Comparison of ENCODE assay signal across 21 cellular contexts in genomic region chr12:53645191-53645590, GRCh38.
"Had no signal": no experiment of that assay in that cellular context is flagged by ENCODE, and none has a peak within 500 bp of the region (broad histone marks: within the 10 kb centered on the region; RNA-seq: fewer than 3 reads in every experiment).

No MANE protein-coding gene starts in this region.

- DNase-seq: activated CD4-positive, alpha-beta T cell treated with anti-CD3 and anti-CD28 coated beads for 36 hours; activated CD4-positive, alpha-beta T cell treated with anti-CD3 and anti-CD28 coated beads, Interleukin-2, amount 50 U/mL, for 48 hours; activated naive CD4-positive, alpha-beta T cell; activated naive CD8-positive, alpha-beta T cell treated with anti-CD3 and anti-CD28 coated beads for 36 hours; activated T-cell treated with anti-CD3 and anti-CD28 coated beads for 4 hours; amygdala; cortex of kidney; effector CD8-positive, alpha-beta T cell; foreskin fibroblast; mesendoderm; naive thymus-derived CD4-positive, alpha-beta T cell; psoas muscle; right cardiac atrium; small intestine; stimulated activated CD4-positive, alpha-beta T cell treated with anti-CD3 and anti-CD28 coated beads, Interleukin-15, amount 100 ng/mL, for 24 hours; stimulated activated CD4-positive, alpha-beta T cell treated with anti-CD3 and anti-CD28 coated beads, Interleukin-2, amount 100 ng/mL, for 48 hours had no signal

- H3K27ac Mint-ChIP-seq: activated CD4-positive, alpha-beta T cell treated with anti-CD3 and anti-CD28 coated beads for 36 hours; activated naive CD8-positive, alpha-beta T cell treated with anti-CD3 and anti-CD28 coated beads for 36 hours; naive thymus-derived CD4-positive, alpha-beta T cell; neural progenitor cell; stimulated activated naive CD8-positive, alpha-beta T cell treated with anti-CD3 and anti-CD28 coated beads, Interleukin-15, Interleukin-2, amounts not matched to agents 100 ng/mL and 50 ng/mL, for 24 hours; WTC11 had no signal

- H3K4me3 ChIP-seq: neural progenitor cell, psoas muscle, tibial nerve had no signal

- H3K36me3 ChIP-seq: neural progenitor cell, tibial nerve had no signal

- H3K27me3 ChIP-seq: neural progenitor cell, tibial nerve had no signal

- H3K9me3 Mint-ChIP-seq: neural progenitor cell; stimulated activated naive CD8-positive, alpha-beta T cell treated with anti-CD3 and anti-CD28 coated beads, Interleukin-15, Interleukin-2, amounts not matched to agents 100 ng/mL and 50 ng/mL, for 24 hours had no signal

- H3K27ac ChIP-seq: neural progenitor cell, psoas muscle, tibial nerve had no signal

- H3K36me3 Mint-ChIP-seq: neural progenitor cell, WTC11 had no signal

- H3K4me3 Mint-ChIP-seq: activated CD4-positive, alpha-beta T cell treated with anti-CD3 and anti-CD28 coated beads for 36 hours; activated naive CD8-positive, alpha-beta T cell treated with anti-CD3 and anti-CD28 coated beads for 36 hours; naive thymus-derived CD4-positive, alpha-beta T cell; neural progenitor cell; stimulated activated naive CD8-positive, alpha-beta T cell treated with anti-CD3 and anti-CD28 coated beads, Interleukin-15, Interleukin-2, amounts not matched to agents 100 ng/mL and 50 ng/mL, for 24 hours; WTC11 had no signal

- H3K4me1 ChIP-seq: neural progenitor cell, psoas muscle, tibial nerve had no signal

- H2AFZ ChIP-seq: neural progenitor cell had no signal

- ATAC-seq: activated CD4-positive, alpha-beta T cell treated with anti-CD3 and anti-CD28 coated beads for 36 hours; esophagus mucosa; naive thymus-derived CD4-positive, alpha-beta T cell; psoas muscle; right cardiac atrium; WTC11 had no signal

- H3K9ac ChIP-seq: neural progenitor cell had no signal

- H3K9me3 ChIP-seq: psoas muscle, tibial nerve had no signal

- H3K4me1 Mint-ChIP-seq: activated CD4-positive, alpha-beta T cell treated with anti-CD3 and anti-CD28 coated beads for 36 hours; activated naive CD8-positive, alpha-beta T cell treated with anti-CD3 and anti-CD28 coated beads for 36 hours; WTC11 had no signal

- H3K4me2 ChIP-seq: neural progenitor cell had no signal

- H3K27me3 Mint-ChIP-seq: activated CD4-positive, alpha-beta T cell treated with anti-CD3 and anti-CD28 coated beads for 36 hours; activated naive CD8-positive, alpha-beta T cell treated with anti-CD3 and anti-CD28 coated beads for 36 hours; stimulated activated naive CD8-positive, alpha-beta T cell treated with anti-CD3 and anti-CD28 coated beads, Interleukin-15, Interleukin-2, amounts not matched to agents 100 ng/mL and 50 ng/mL, for 24 hours had no signal
